Comparison of ENCODE assay signal across 8 cellular contexts in the genomic region with DNA sequence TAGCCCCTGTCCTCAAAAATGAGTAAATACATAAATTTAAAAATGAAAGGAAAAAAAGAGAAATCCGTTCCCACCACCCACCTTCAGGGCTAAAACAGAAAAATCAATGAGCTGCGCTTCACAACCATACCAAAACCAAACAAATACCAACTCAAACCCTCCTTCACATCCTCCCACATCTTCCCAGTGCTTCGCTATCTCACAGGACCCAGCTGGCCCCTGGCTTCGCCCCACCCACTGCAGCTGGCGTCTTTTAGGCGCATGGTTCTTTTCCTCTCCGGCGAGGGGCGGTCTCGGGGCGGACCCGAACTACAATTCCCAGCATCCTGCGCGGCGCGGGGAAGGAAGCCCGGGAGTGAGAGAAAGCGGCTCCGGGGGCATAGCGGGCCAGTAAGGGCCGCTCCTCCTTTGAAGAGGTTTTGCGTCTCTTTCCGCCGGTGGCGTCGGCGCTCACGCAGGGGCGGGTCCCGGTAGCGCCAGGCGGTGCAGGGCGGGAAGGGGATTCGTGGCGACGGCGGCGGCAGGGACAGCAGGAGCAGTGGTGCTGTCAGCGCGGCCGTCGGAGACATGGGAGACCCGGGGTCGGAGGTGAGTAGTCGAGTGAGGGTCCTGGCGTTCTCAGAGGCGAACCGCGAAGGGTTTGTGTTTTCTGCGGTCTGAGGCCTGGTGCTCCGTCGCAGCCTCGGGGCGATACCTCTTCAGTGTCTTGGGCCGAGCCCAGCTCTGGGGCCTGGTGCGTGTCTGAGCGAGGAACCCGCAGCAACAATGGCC. TPM values are rescaled to one million over a fixed set of nuclear protein-coding genes. Genes with fewer than 3 reads are reported as not detected.
DNase-seq lines count a peak whose midpoint lies in the region; ATAC-seq and TF ChIP-seq lines count a peak whose summit lies in the region.

ZNF451 (plus strand) TSS at position 502 of the 771 bp plus-strand sequence; CDS start at position 568, 66 bp downstream.

- H3K4me1 ChIP-seq in mucosa of stomach (ENCODE audit: control insufficient read depth, insufficient read depth, low read length) = peaks cover 3% of the 10 kb centered on the region

- no peak within 1 kb of the TSS for H3K4me3 ChIP-seq in mucosa of stomach (ENCODE audit: low read length)

- H3K4me3 Mint-ChIP-seq in activated T-cell treated with anti-CD3 and anti-CD28 coated beads, Interleukin-2, amount 50 U/mL, for 24 hours = peak within 1 kb of the TSS; percentile 89

- peak; percentile 93 for ATAC-seq in GM21717 (IDR thresholded peaks at IDR 0.05; ENCODE audit: unreplicated experiment)

- no peaks in the 10 kb centered on the region for H3K27me3 Mint-ChIP-seq in activated T-cell treated with anti-CD3 and anti-CD28 coated beads, Interleukin-2, amount 50 U/mL, for 24 hours

- H3K9me3 Mint-ChIP-seq in activated T-cell treated with anti-CD3 and anti-CD28 coated beads, Interleukin-2, amount 50 U/mL, for 24 hours = no peaks in the 10 kb centered on the region

- H3K27me3 ChIP-seq in mucosa of stomach (ENCODE audit: control insufficient read depth, insufficient read depth, low read length) = no peaks in the 10 kb centered on the region

- DNase-seq in DMS153 treated with DMSO at 0.1 percent for 48 hours (lab: John Stamatoyannopoulos, UW; ENCODE audit: unreplicated experiment) = peak; percentile 96
- DNase-seq in KBM-7 = peak; percentile 99
- DNase-seq in activated T-cell treated with anti-CD3 and anti-CD28 coated beads, Interleukin-2, amount 50 U/mL, for 24 hours = peak; percentile 98
- peak; percentile 99 for DNase-seq in erythroblast (lab: John Stamatoyannopoulos, UW)
- DNase-seq in stimulated activated CD8-positive, alpha-beta memory T cell treated with anti-CD3 and anti-CD28 coated beads, Interleukin-7, amount 100 ng/mL, for 1 hour (ENCODE audit: low read depth in 2 of 2) = peak; percentile 92 to 93

- H3K36me3 Mint-ChIP-seq in activated T-cell treated with anti-CD3 and anti-CD28 coated beads, Interleukin-2, amount 50 U/mL, for 24 hours (ENCODE audit: low read depth) = peaks cover 30% of the 10 kb centered on the region

- peak within 1 kb of the TSS; percentile 52 for H3K9ac ChIP-seq in mucosa of stomach (ENCODE audit: low read length)

- no peaks in the 10 kb centered on the region for H3K36me3 ChIP-seq in mucosa of stomach (ENCODE audit: control insufficient read depth, insufficient read depth, low read length)

- no peaks in the 10 kb centered on the region for H3K9me3 ChIP-seq in mucosa of stomach (ENCODE audit: control insufficient read depth, low read length)

- peak within 1 kb of the TSS; percentile 90 for H3K27ac Mint-ChIP-seq in activated T-cell treated with anti-CD3 and anti-CD28 coated beads, Interleukin-2, amount 50 U/mL, for 24 hours

- TF ChIP-seq POLR2A in erythroblast (IDR thresholded peaks at IDR 0.05; ENCODE audit: low read length) = peak; percentile 85

- in situ Hi-C loops in KBM-7 (cut with MboI; ENCODE audit: low pct_unique_long_range_greater_than_20kb, low sequenced_read_pairs) = no loop called here

- H3K4me1 Mint-ChIP-seq in activated T-cell treated with anti-CD3 and anti-CD28 coated beads, Interleukin-2, amount 50 U/mL, for 24 hours (ENCODE audit: low read depth) = peaks cover 36% of the 10 kb centered on the region

TF ChIP-seq in PFSK-1, 5 proteins besides CTCF, POLR2A, EP300 and RAD21:
- TF ChIP-seq TAF1 (IDR thresholded peaks at IDR 0.05; ENCODE audit: borderline replicate concordance, insufficient read depth, low read length) (peak; percentile 57; the same call in 1 of the 2 replicates), FOXP2 (optimal IDR thresholded peaks at IDR 0.05; ENCODE audit: borderline replicate concordance, extremely low read depth, extremely low read length, insufficient read depth) (peak; percentile 52), REST (IDR thresholded peaks at IDR 0.05; ENCODE audit: insufficient read depth in 1 of 2, low read depth in 2 of 2, low read length in 2 of 2) (no peak), POLR2AphosphoS5 (IDR thresholded peaks at IDR 0.05; ENCODE audit: low read depth, low read length) (peak; percentile 72), SIN3A (IDR thresholded peaks at IDR 0.05; ENCODE audit: borderline replicate concordance, insufficient read depth, low read length) (peak; percentile 94)

RNA-seq across cellular contexts. Expression of gene ZNF451, which starts in this region (rescaled TPM):
- 12.2 TPM for polyA plus RNA-seq in PFSK-1 (2012; ENCODE audit: insufficient read length, low read depth)
